17 cellular contexts compared by ENCODE assay signal in genomic region chr4:122842984-122843531, GRCh38. TPM values are rescaled to one million over a fixed set of nuclear protein-coding genes. Genes with fewer than 3 reads are reported as not detected.
DNase-seq lines count a peak whose midpoint lies in the region; ATAC-seq and TF ChIP-seq lines count a peak whose summit lies in the region.
"Had no signal": no experiment of that assay in that cellular context is flagged by ENCODE, and none has a peak within 500 bp of the region (broad histone marks: within the 10 kb centered on the region; RNA-seq: fewer than 3 reads in every experiment).

No MANE protein-coding gene starts in this region.

- H3K4me3 Mint-ChIP-seq in GM23338: no peak overlapping the region
- H3K4me3 Mint-ChIP-seq: activated T-cell treated with anti-CD3 and anti-CD28 coated beads, Interleukin-2, amount 50 U/mL, for 24 hours; CD4-positive, CD25-positive, alpha-beta regulatory T cell; stimulated activated memory B cell treated with anti-CD40 and anti-IgM and Interleukin-4, amounts not matched to agents 10 μg/mL and 1 μg/mL and 100 μg/mL, for 72 hours had no signal

- no peak for TF ChIP-seq EP300 in tibial nerve (IDR thresholded peaks at IDR 0.05)

- TF ChIP-seq POLR2A in tibial nerve (IDR thresholded peaks at IDR 0.05): no peak

- H3K27me3 Mint-ChIP-seq in GM23338 (ENCODE audit: insufficient read depth, low read depth, poor library complexity): peaks cover 11% of the 10 kb centered on the region
- H3K27me3 Mint-ChIP-seq: stimulated activated memory B cell treated with anti-CD40 and anti-IgM and Interleukin-4, amounts not matched to agents 10 μg/mL and 1 μg/mL and 100 μg/mL, for 72 hours had no signal

- BruUV-seq in Panc1 (replicated peaks; lab: Mats Ljungman, UMichigan): no TSS peak

- H2AFZ ChIP-seq in GM23338: no peak overlapping the region

- H3K36me3 ChIP-seq in GM23338 (ENCODE audit: insufficient read depth): peaks cover 16% of the 10 kb centered on the region
- H3K36me3 ChIP-seq in Panc1 (ENCODE audit: control insufficient read depth, insufficient read depth, low read length): no peaks in the 10 kb centered on the region; the same call in 1 of the 2 replicates
- peaks cover 5 to 7% of the 10 kb centered on the region in 2 donors for H3K36me3 ChIP-seq in stomach smooth muscle (ENCODE audit: control insufficient read depth in 2 of 2, insufficient read depth in 2 of 2, low read length in 2 of 2)
- peaks cover 0 to 18% (median 0%) of the 10 kb centered on the region in 3 donors for H3K36me3 ChIP-seq in tibial nerve
- H3K36me3 ChIP-seq: Peyer's patch had no signal

- in situ Hi-C loops in Panc1 (cut with HindIII; ENCODE audit: low pct_unique_long_range_greater_than_20kb, low sequenced_read_pairs): no loop called here

- H3K4me3 ChIP-seq in GM23338: no peak overlapping the region
- H3K4me3 ChIP-seq in Panc1 (ENCODE audit: low read depth in 2 of 2, low read length in 2 of 2): no peak overlapping the region
- no peak overlapping the region for H3K4me3 ChIP-seq in stomach smooth muscle (ENCODE audit: low read length in 2 of 2)
- no peak overlapping the region for H3K4me3 ChIP-seq in tibial nerve
- H3K4me3 ChIP-seq: Peyer's patch had no signal

- H3K9me2 ChIP-seq in GM23338 (ENCODE audit: insufficient read depth): peaks cover 5% of the 10 kb centered on the region

- H3K36me3 Mint-ChIP-seq in GM23338 (ENCODE audit: low read depth): peaks cover 82% of the 10 kb centered on the region
- H3K36me3 Mint-ChIP-seq: CD4-positive, CD25-positive, alpha-beta regulatory T cell; stimulated activated memory B cell treated with anti-CD40 and anti-IgM and Interleukin-4, amounts not matched to agents 10 μg/mL and 1 μg/mL and 100 μg/mL, for 72 hours had no signal

- H3K27ac ChIP-seq in GM23338 (ENCODE audit: low read depth) (no peak overlapping the region), Panc1 (ENCODE audit: low read length) (no peak overlapping the region), stomach smooth muscle (ENCODE audit: low read length) (peak overlapping the region; percentile 7), tibial nerve (peak overlapping the region in 2 of 4 donors; percentile 31 to 66)

- CTCF ChIA-PET in Panc1 (lab: Charles Lee): no interaction called here

- 44 to 52% methylated on average over 4 of the region's 4 CpGs for WGBS in tibial nerve, 2 donors

- H3K9ac ChIP-seq in stomach smooth muscle (ENCODE audit: low read length in 2 of 2): no peak overlapping the region

- peaks cover 52% of the 10 kb centered on the region for H4K20me1 ChIP-seq in GM23338 (replicated peaks; ENCODE audit: insufficient read depth)

- DNase-seq in GM23338 (ENCODE audit: low spot score) (no peak), Panc1 (ENCODE audit: low read depth, low spot score) (no peak), left ventricle myocardium superior (no peak), NCI-H345 treated with DMSO at 0.1 percent for 48 hours (lab: John Stamatoyannopoulos, UW; ENCODE audit: unreplicated experiment) (no peak), tibial nerve (ENCODE audit: low spot score in 2 of 2) (no peak), NCI-H69 (lab: John Stamatoyannopoulos, UW) (no peak), occipital lobe (lab: John Stamatoyannopoulos, UW) (no peak)
- DNase-seq: activated CD4-positive, alpha-beta T cell treated with anti-CD3 and anti-CD28 coated beads for 48 hours; activated T-cell treated with anti-CD3 and anti-CD28 coated beads, Interleukin-2, amount 50 U/mL, for 24 hours; CD4-positive, CD25-positive, alpha-beta regulatory T cell; NCI-H1092; NCI-H446; Peyer's patch; stimulated activated CD4-positive, alpha-beta T cell treated with anti-CD3 and anti-CD28 coated beads, Interleukin-4, amount 100 ng/mL, for 4 hours; T-helper 2 cell had no signal

- POLR2A ChIA-PET in Panc1 (lab: Charles Lee): no interaction called here

- peaks cover under 1% of the 10 kb centered on the region; the same call in 1 of the 2 replicates for H3F3A ChIP-seq in GM23338 (replicated peaks; ENCODE audit: low read depth)

- TF ChIP-seq CTCF in GM23338 (conservative IDR thresholded peaks at IDR 0.05; ENCODE audit: low read depth in 2 of 2) (no peak), Panc1 (IDR thresholded peaks at IDR 0.05) (no peak), tibial nerve (IDR thresholded peaks at IDR 0.05) (no peak)

- H3K27me3 ChIP-seq in GM23338 (ENCODE audit: insufficient read depth): no peaks in the 10 kb centered on the region
- H3K27me3 ChIP-seq in Panc1 (ENCODE audit: control insufficient read depth, insufficient read depth, low read length): no peaks in the 10 kb centered on the region
- H3K27me3 ChIP-seq in stomach smooth muscle (ENCODE audit: control insufficient read depth in 1 of 2, insufficient read depth in 2 of 2, low read length in 2 of 2): no peaks in the 10 kb centered on the region
- H3K27me3 ChIP-seq in tibial nerve: no peaks in the 10 kb centered on the region
- H3K27me3 ChIP-seq: Peyer's patch had no signal

- H3K4me2 ChIP-seq in GM23338: 0 out of 2 replicates have a peak overlapping the region, but pooled peaks have one; percentile 10

- H3K9me3 ChIP-seq in Panc1 (ENCODE audit: control insufficient read depth, insufficient read depth, low read depth, low read length) (no peaks in the 10 kb centered on the region), stomach smooth muscle (ENCODE audit: control insufficient read depth in 2 of 2, low read length in 2 of 2) (no peaks in the 10 kb centered on the region), tibial nerve (no peaks in the 10 kb centered on the region)
- H3K9me3 ChIP-seq: Peyer's patch had no signal

- no peak overlapping the region for H3K27ac Mint-ChIP-seq in GM23338
- H3K27ac Mint-ChIP-seq: activated T-cell treated with anti-CD3 and anti-CD28 coated beads, Interleukin-2, amount 50 U/mL, for 24 hours; stimulated activated memory B cell treated with anti-CD40 and anti-IgM and Interleukin-4, amounts not matched to agents 10 μg/mL and 1 μg/mL and 100 μg/mL, for 72 hours had no signal

- ATAC-seq in GM23338: no peak; the same call in 2 of the 3 replicates
- ATAC-seq in Panc1: peak; percentile 30; the same call in 1 of the 2 replicates
- peak; percentile 50 for ATAC-seq in left ventricle myocardium superior
- ATAC-seq: stimulated activated memory B cell treated with anti-CD40 and anti-IgM and Interleukin-4, amounts not matched to agents 10 μg/mL and 1 μg/mL and 100 μg/mL, for 72 hours had no signal

- H3K9me3 Mint-ChIP-seq in GM23338: peaks cover 4% of the 10 kb centered on the region; the same call in 1 of the 3 replicates
- H3K9me3 Mint-ChIP-seq: activated T-cell treated with anti-CD3 and anti-CD28 coated beads, Interleukin-2, amount 50 U/mL, for 24 hours; CD4-positive, CD25-positive, alpha-beta regulatory T cell; stimulated activated memory B cell treated with anti-CD40 and anti-IgM and Interleukin-4, amounts not matched to agents 10 μg/mL and 1 μg/mL and 100 μg/mL, for 72 hours had no signal

- H3K4me1 Mint-ChIP-seq in GM23338: peaks cover 73% of the 10 kb centered on the region
- H3K4me1 Mint-ChIP-seq: CD4-positive, CD25-positive, alpha-beta regulatory T cell; stimulated activated memory B cell treated with anti-CD40 and anti-IgM and Interleukin-4, amounts not matched to agents 10 μg/mL and 1 μg/mL and 100 μg/mL, for 72 hours had no signal

- H3K4me1 ChIP-seq in GM23338 (ENCODE audit: insufficient read depth) (peaks cover 74% of the 10 kb centered on the region), Panc1 (ENCODE audit: control insufficient read depth, insufficient read depth, low read length) (no peaks in the 10 kb centered on the region), stomach smooth muscle (ENCODE audit: control insufficient read depth, insufficient read depth, low read length) (peaks cover 15% of the 10 kb centered on the region), tibial nerve (peaks cover 0 to 57% (median 0%) of the 10 kb centered on the region in 4 donors)

- intact Hi-C loops in Panc1 (cut with micrococcal nuclease; ENCODE audit: unreplicated experiment) (no loop called here), left ventricle myocardium superior (cut with micrococcal nuclease) (no loop called here)

- H3K79me2 ChIP-seq in GM23338 (replicated peaks; ENCODE audit: insufficient read depth): peaks cover 100% of the 10 kb centered on the region

TF ChIP-seq in GM23338, 12 proteins besides CTCF, POLR2A, EP300 and RAD21 (continues in another document):
- TF ChIP-seq ZNF114 (CRISPR knock-in tag; IDR thresholded peaks at IDR 0.05) (no peak), REST (IDR thresholded peaks at IDR 0.05; ENCODE audit: unreplicated experiment) (no peak)

RNA-seq across cellular contexts. Expression of gene FGF2, which starts 16.4 kb away (rescaled TPM):
- total RNA-seq in GM23338 (2014; rRNA removed; shearing (Covaris generic)): 84.4 and 96.0 TPM in 2 replicates
- 28.3 and 28.8 TPM in 2 replicates for polyA plus RNA-seq in GM23338 (2016; fragmentation: Nextera tagmentation; extraction: Ambion mirVana)
- total RNA-seq in Panc1 (2021; ENCODE audit: unreplicated experiment) (21.7 TPM), left ventricle myocardium superior (5.2 TPM), tibial nerve (10 to 100 TPM; 19.0 to 32.8 (median 24.6) TPM), occipital lobe (9.8 TPM)
- 7.8 TPM for polyA plus RNA-seq in Panc1 (2012; ENCODE audit: insufficient read length)
- total RNA-seq: CD4-positive, CD25-positive, alpha-beta regulatory T cell had no signal
- polyA plus RNA-seq: CD4-positive, CD25-positive, alpha-beta regulatory T cell had no signal
